ENCODE assay signal across 8 cellular contexts in the genomic region with DNA sequence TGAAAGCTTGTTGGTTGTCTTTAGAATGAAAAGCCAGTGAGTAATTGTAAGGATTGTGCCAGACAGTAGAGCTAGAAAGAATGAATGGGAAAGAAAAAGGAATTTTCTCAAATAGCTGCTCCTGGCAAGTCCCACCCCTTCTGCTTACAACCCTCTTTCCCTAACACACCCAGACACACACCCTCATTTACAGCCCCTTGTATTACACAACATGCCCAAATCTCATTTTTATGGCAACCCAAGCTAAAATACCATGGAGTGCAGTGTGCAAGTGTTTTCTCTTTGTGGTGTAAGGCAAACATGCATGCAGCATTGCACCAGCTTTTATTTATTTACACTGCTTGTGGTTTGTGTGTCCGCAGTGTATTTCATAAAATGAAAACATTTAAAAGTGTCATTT. TPM values are rescaled to one million over a fixed set of nuclear protein-coding genes. Genes with fewer than 3 reads are reported as not detected.
DNase-seq lines count a peak whose midpoint lies in the region; ATAC-seq and TF ChIP-seq lines count a peak whose summit lies in the region.

No MANE protein-coding gene starts in this region.

- no peak overlapping the region for H2AFZ ChIP-seq in PC-9

- no peak for TF ChIP-seq CTCF in PC-9 (conservative IDR thresholded peaks at IDR 0.05)
- no peak for TF ChIP-seq CTCF in glutamatergic neuron (IDR thresholded peaks at IDR 0.05; ENCODE audit: partially characterized antibody, unreplicated experiment)
- no peak for TF ChIP-seq CTCF in suprapubic skin (IDR thresholded peaks at IDR 0.05)

- no peaks in the 10 kb centered on the region for H3K9me3 ChIP-seq in PC-9 (ENCODE audit: insufficient read depth, low read depth)
- H3K9me3 ChIP-seq in suprapubic skin, result no peaks in the 10 kb centered on the region

- peak overlapping the region; percentile 63; the same call in 1 of the 2 replicates for H3K4me3 ChIP-seq in PC-9
- peak overlapping the region; percentile 65 for H3K4me3 ChIP-seq in suprapubic skin
- H3K4me3 ChIP-seq in mesendoderm (ENCODE audit: low read length), result no peak overlapping the region

- peaks cover 15% of the 10 kb centered on the region for H3F3A ChIP-seq in PC-9 (ENCODE audit: insufficient read depth, low read depth)

- no peaks in the 10 kb centered on the region for H3K9me3 Mint-ChIP-seq in activated CD8-positive, alpha-beta memory T cell treated with anti-CD3 and anti-CD28 coated beads, Interleukin-2, amount 10 ng/mL, durations not matched to agents 7 days and 5 days (ENCODE audit: low read depth)
- peaks cover 4% of the 10 kb centered on the region for H3K9me3 Mint-ChIP-seq in glutamatergic neuron (ENCODE audit: unreplicated experiment)

- no peak overlapping the region for H2BK5ac ChIP-seq in mesendoderm (ENCODE audit: low read length)

- no peak for TF ChIP-seq POLR2A in suprapubic skin (IDR thresholded peaks at IDR 0.05)

- no peak overlapping the region for H3K27ac Mint-ChIP-seq in activated CD8-positive, alpha-beta memory T cell treated with anti-CD3 and anti-CD28 coated beads, Interleukin-2, amount 10 ng/mL, durations not matched to agents 7 days and 5 days
- H3K27ac Mint-ChIP-seq in glutamatergic neuron (ENCODE audit: unreplicated experiment), result no peak overlapping the region

- no peak overlapping the region for H2AK5ac ChIP-seq in mesendoderm (ENCODE audit: low read length)

- no peak overlapping the region for H2BK15ac ChIP-seq in mesendoderm (replicated peaks; ENCODE audit: low read depth)

- H3K4me2 ChIP-seq in PC-9 (peak overlapping the region; percentile 82), mesendoderm (ENCODE audit: low read length) (no peak overlapping the region)

- H3K56ac ChIP-seq in mesendoderm (ENCODE audit: low read length), result no peak overlapping the region

- H2BK120ac ChIP-seq in mesendoderm (ENCODE audit: low read depth, low read length), result no peak overlapping the region

- intact Hi-C loops in PC-9 (cut with micrococcal nuclease; ENCODE audit: unreplicated experiment), result no loop called here

- H3K9ac ChIP-seq in mesendoderm (ENCODE audit: low read length), result no peak overlapping the region

- H3K4ac ChIP-seq in mesendoderm (ENCODE audit: low read depth, low read length), result no peak overlapping the region

- H3K23ac ChIP-seq in mesendoderm (ENCODE audit: low read length), result no peak overlapping the region

- H3K36me3 ChIP-seq in PC-9 (ENCODE audit: low read depth) (no peaks in the 10 kb centered on the region), suprapubic skin (no peaks in the 10 kb centered on the region), mesendoderm (ENCODE audit: control insufficient read depth, insufficient read depth, low read length) (no peaks in the 10 kb centered on the region)

- no peak for DNase-seq in activated CD8-positive, alpha-beta memory T cell treated with anti-CD3 and anti-CD28 coated beads, Interleukin-2, amount 10 ng/mL, durations not matched to agents 7 days and 5 days
- no peak for DNase-seq in activated CD8-positive, alpha-beta memory T cell treated with anti-CD3 and anti-CD28 coated beads, Interleukin-2, amount 50 U/mL, for 4 hours
- DNase-seq in PC-9, result peak in 1 of 2 experiments; percentile 86
- DNase-seq in glutamatergic neuron, result no peak
- no peak for DNase-seq in suprapubic skin (ENCODE audit: low spot score in 2 of 2)
- DNase-seq in Kasumi-1 (lab: John Stamatoyannopoulos, UW), result no peak
- DNase-seq in mesendoderm, result no peak

- peaks cover 11% of the 10 kb centered on the region for H3K4me1 Mint-ChIP-seq in activated CD8-positive, alpha-beta memory T cell treated with anti-CD3 and anti-CD28 coated beads, Interleukin-2, amount 10 ng/mL, durations not matched to agents 7 days and 5 days
- H3K4me1 Mint-ChIP-seq in glutamatergic neuron (ENCODE audit: low read depth, unreplicated experiment), result peaks cover 4% of the 10 kb centered on the region

- no peak overlapping the region for H4K5ac ChIP-seq in mesendoderm (ENCODE audit: low read length)

- H3K27me3 ChIP-seq in PC-9 (ENCODE audit: insufficient read depth, low read depth) (no peaks in the 10 kb centered on the region), suprapubic skin (no peaks in the 10 kb centered on the region), mesendoderm (ENCODE audit: insufficient read depth, low read length, poor library complexity) (no peaks in the 10 kb centered on the region)

- POLR2A ChIA-PET in PC-9 (lab: Charles Lee; ENCODE audit: unreplicated experiment), result no interaction called here

- CTCF ChIA-PET in activated CD8-positive, alpha-beta memory T cell treated with anti-CD3 and anti-CD28 coated beads, Interleukin-2, amount 10 ng/mL, durations not matched to agents 7 days and 5 days (lab: Charles Lee), result interaction anchor here (0.8 kb wide), 1 partner anchor 104 kb away, joined by 3 read pairs; no protein-coding TSS in a partner anchor
- CTCF ChIA-PET in PC-9 (lab: Charles Lee), result no interaction called here

- no peak overlapping the region for H3K18ac ChIP-seq in mesendoderm (ENCODE audit: low read length)

- H3K36me3 Mint-ChIP-seq in activated CD8-positive, alpha-beta memory T cell treated with anti-CD3 and anti-CD28 coated beads, Interleukin-2, amount 10 ng/mL, durations not matched to agents 7 days and 5 days, result no peaks in the 10 kb centered on the region
- H3K36me3 Mint-ChIP-seq in glutamatergic neuron (ENCODE audit: unreplicated experiment), result peaks cover 5% of the 10 kb centered on the region

- BruUV-seq in PC-9 (replicated peaks; lab: Mats Ljungman, UMichigan), result TSS peak; percentile 26

- no peaks in the 10 kb centered on the region for H3K79me1 ChIP-seq in mesendoderm (ENCODE audit: low read length)

- H3K9me2 ChIP-seq in PC-9 (ENCODE audit: insufficient read depth), result no peaks in the 10 kb centered on the region

- H3K4me1 ChIP-seq in PC-9 (replicated peaks; ENCODE audit: insufficient read depth), result peaks cover 25% of the 10 kb centered on the region
- peaks cover 17% of the 10 kb centered on the region for H3K4me1 ChIP-seq in suprapubic skin
- no peaks in the 10 kb centered on the region for H3K4me1 ChIP-seq in mesendoderm (ENCODE audit: control insufficient read depth, low read depth, low read length)

- H3K27me3 Mint-ChIP-seq in activated CD8-positive, alpha-beta memory T cell treated with anti-CD3 and anti-CD28 coated beads, Interleukin-2, amount 10 ng/mL, durations not matched to agents 7 days and 5 days, result peaks cover 50% of the 10 kb centered on the region
- H3K27me3 Mint-ChIP-seq in glutamatergic neuron (ENCODE audit: unreplicated experiment), result peaks cover 5% of the 10 kb centered on the region

- WGBS in suprapubic skin, result 58% methylated on average over 1 of the region's 1 CpG
- no CpG with 5 or more reads among the region's 1 CpG for WGBS in mesendoderm (ENCODE audit: extremely low coverage, insufficient coverage, low lambda C conversion rate)

- H3K27ac ChIP-seq in PC-9, result no peak overlapping the region
- H3K27ac ChIP-seq in suprapubic skin, result no peak overlapping the region
- H3K27ac ChIP-seq in mesendoderm (ENCODE audit: low read depth, low read length), result no peak overlapping the region

- H4K8ac ChIP-seq in mesendoderm (ENCODE audit: low read depth, low read length), result no peak overlapping the region

- H4K20me1 ChIP-seq in PC-9 (ENCODE audit: insufficient read depth), result no peaks in the 10 kb centered on the region

- H3K79me2 ChIP-seq in PC-9 (ENCODE audit: low read depth) (no peaks in the 10 kb centered on the region), mesendoderm (ENCODE audit: control insufficient read depth, insufficient read depth, low read length) (peaks cover 2% of the 10 kb centered on the region)

- peak overlapping the region; percentile 67 for H3K4me3 Mint-ChIP-seq in activated CD8-positive, alpha-beta memory T cell treated with anti-CD3 and anti-CD28 coated beads, Interleukin-2, amount 10 ng/mL, durations not matched to agents 7 days and 5 days
- peak overlapping the region; percentile 95 for H3K4me3 Mint-ChIP-seq in glutamatergic neuron (ENCODE audit: unreplicated experiment)

- no peak for TF ChIP-seq EP300 in suprapubic skin (IDR thresholded peaks at IDR 0.05)

- ATAC-seq in activated CD8-positive, alpha-beta memory T cell treated with anti-CD3 and anti-CD28 coated beads, Interleukin-2, amount 10 ng/mL, durations not matched to agents 7 days and 5 days, result no peak
- no peak for ATAC-seq in GM21381 (IDR thresholded peaks at IDR 0.05; ENCODE audit: unreplicated experiment)

RNA-seq across cellular contexts. Expression of gene PRKAR2B, which starts 1.5 kb away (rescaled TPM):
- 1 to 10 TPM; 1.1 to 1.3 TPM for total RNA-seq in activated CD8-positive, alpha-beta memory T cell treated with anti-CD3 and anti-CD28 coated beads, Interleukin-2, amount 10 ng/mL, durations not matched to agents 7 days and 5 days
- total RNA-seq in PC-9 (2021), result 2.7 and 2.9 TPM in 2 replicates
- total RNA-seq in glutamatergic neuron (ENCODE audit: unreplicated experiment), result 14.6 TPM
- total RNA-seq in suprapubic skin, result 10 to 100 TPM in 1 of 4 donors, 1 to 10 TPM in 3; 4.2 to 10.8 (median 6.2) TPM
- 10.8 TPM for polyA plus RNA-seq in mesendoderm (2013, experiment 1 of 2)
- polyA plus RNA-seq in mesendoderm (2013, experiment 2 of 2), result 11.1 TPM
